Comparison of ENCODE assay signal across 1 cellular context in the genomic region with DNA sequence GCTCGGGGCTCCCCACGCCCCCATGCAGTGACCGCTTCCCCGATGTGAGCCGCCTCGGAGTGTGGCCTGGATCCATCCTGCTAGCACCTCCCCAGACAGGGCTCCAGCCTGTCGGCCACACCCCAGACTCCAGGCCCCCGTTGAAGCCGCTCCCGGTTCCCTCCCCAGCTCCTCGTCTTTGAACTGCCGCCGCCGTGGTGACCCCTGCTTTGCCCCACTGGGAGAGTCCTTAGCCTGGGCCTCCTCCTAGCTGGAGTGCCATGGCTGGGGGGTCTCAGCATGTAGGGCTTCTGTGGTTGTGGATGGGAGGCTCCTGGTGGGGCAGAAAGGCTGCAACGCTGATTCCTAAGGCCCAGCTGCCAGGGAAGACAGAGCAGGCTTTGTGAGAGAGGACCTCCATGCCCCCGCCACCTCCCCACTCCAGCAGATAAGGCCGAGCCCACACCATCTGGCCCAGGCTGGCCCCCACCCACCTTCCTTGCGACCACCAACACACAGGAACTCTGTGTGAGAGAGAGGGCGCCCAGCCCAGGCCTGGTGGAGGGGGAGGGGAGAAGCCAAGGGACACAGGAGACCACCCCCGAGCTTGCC.
TF ChIP-seq lines count a peak whose summit lies in the region.

No MANE protein-coding gene starts in this region.

TF ChIP-seq in HepG2, 621 proteins besides CTCF, POLR2A, EP300 and RAD21:
- TF ChIP-seq STAG1 (CRISPR knock-in tag; IDR thresholded peaks at IDR 0.05) (no peak), ZNF776 (CRISPR knock-in tag; IDR thresholded peaks at IDR 0.05) (0 out of 2 replicates have a peak, but pooled peaks have one; percentile 27), ZNF646 (CRISPR knock-in tag; IDR thresholded peaks at IDR 0.05) (no peak), EEA1 (CRISPR knock-in tag; IDR thresholded peaks at IDR 0.05; ENCODE audit: borderline replicate concordance) (no peak), PATZ1 (CRISPR knock-in tag; IDR thresholded peaks at IDR 0.05) (0 out of 2 replicates have a peak, but pooled peaks have one; percentile 25), ZFP36 (IDR thresholded peaks at IDR 0.05; ENCODE audit: borderline replicate concordance, low read depth, low read length, partially characterized antibody) (no peak), ZBTB33 (CRISPR knock-in tag; IDR thresholded peaks at IDR 0.05) (no peak), TAF15 (IDR thresholded peaks at IDR 0.05; ENCODE audit: low read depth, low read length, poor library complexity, severe bottlenecking) (peak; percentile 33), ZNF879 (CRISPR knock-in tag; IDR thresholded peaks at IDR 0.05) (no peak), SP5 (CRISPR knock-in tag; IDR thresholded peaks at IDR 0.05; ENCODE audit: borderline replicate concordance, low read depth) (no peak), NFYB (CRISPR knock-in tag; IDR thresholded peaks at IDR 0.05) (no peak), ZNF713 (CRISPR knock-in tag; IDR thresholded peaks at IDR 0.05) (0 out of 2 replicates have a peak, but pooled peaks have one; percentile 11), NR2F6 (IDR thresholded peaks at IDR 0.05) (no peak), NR2F6 (CRISPR knock-in tag; IDR thresholded peaks at IDR 0.05) (no peak), NBN (conservative IDR thresholded peaks at IDR 0.05) (no peak), ZNF737 (CRISPR knock-in tag; IDR thresholded peaks at IDR 0.05; ENCODE audit: borderline replicate concordance) (no peak), HNF4A (CRISPR knock-in tag; IDR thresholded peaks at IDR 0.05) (no peak), ZNF567 (CRISPR knock-in tag; IDR thresholded peaks at IDR 0.05; ENCODE audit: borderline replicate concordance) (no peak), SP140L (CRISPR knock-in tag; IDR thresholded peaks at IDR 0.05; ENCODE audit: borderline replicate concordance) (no peak)
- TF ChIP-seq, protein P1, sequence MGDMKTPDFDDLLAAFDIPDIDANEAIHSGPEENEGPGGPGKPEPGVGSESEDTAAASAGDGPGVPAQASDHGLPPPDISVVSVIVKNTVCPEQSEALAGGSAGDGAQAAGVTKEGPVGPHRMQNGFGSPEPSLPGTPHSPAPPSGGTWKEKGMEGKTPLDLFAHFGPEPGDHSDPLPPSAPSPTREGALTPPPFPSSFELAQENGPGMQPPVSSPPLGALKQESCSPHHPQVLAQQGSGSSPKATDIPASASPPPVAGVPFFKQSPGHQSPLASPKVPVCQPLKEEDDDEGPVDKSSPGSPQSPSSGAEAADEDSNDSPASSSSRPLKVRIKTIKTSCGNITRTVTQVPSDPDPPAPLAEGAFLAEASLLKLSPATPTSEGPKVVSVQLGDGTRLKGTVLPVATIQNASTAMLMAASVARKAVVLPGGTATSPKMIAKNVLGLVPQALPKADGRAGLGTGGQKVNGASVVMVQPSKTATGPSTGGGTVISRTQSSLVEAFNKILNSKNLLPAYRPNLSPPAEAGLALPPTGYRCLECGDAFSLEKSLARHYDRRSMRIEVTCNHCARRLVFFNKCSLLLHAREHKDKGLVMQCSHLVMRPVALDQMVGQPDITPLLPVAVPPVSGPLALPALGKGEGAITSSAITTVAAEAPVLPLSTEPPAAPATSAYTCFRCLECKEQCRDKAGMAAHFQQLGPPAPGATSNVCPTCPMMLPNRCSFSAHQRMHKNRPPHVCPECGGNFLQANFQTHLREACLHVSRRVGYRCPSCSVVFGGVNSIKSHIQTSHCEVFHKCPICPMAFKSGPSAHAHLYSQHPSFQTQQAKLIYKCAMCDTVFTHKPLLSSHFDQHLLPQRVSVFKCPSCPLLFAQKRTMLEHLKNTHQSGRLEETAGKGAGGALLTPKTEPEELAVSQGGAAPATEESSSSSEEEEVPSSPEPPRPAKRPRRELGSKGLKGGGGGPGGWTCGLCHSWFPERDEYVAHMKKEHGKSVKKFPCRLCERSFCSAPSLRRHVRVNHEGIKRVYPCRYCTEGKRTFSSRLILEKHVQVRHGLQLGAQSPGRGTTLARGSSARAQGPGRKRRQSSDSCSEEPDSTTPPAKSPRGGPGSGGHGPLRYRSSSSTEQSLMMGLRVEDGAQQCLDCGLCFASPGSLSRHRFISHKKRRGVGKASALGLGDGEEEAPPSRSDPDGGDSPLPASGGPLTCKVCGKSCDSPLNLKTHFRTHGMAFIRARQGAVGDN (CRISPR knock-in tag; IDR thresholded peaks at IDR 0.05): peak; percentile 9; the same call in 1 of the 2 replicates
- TF ChIP-seq, protein P2, sequence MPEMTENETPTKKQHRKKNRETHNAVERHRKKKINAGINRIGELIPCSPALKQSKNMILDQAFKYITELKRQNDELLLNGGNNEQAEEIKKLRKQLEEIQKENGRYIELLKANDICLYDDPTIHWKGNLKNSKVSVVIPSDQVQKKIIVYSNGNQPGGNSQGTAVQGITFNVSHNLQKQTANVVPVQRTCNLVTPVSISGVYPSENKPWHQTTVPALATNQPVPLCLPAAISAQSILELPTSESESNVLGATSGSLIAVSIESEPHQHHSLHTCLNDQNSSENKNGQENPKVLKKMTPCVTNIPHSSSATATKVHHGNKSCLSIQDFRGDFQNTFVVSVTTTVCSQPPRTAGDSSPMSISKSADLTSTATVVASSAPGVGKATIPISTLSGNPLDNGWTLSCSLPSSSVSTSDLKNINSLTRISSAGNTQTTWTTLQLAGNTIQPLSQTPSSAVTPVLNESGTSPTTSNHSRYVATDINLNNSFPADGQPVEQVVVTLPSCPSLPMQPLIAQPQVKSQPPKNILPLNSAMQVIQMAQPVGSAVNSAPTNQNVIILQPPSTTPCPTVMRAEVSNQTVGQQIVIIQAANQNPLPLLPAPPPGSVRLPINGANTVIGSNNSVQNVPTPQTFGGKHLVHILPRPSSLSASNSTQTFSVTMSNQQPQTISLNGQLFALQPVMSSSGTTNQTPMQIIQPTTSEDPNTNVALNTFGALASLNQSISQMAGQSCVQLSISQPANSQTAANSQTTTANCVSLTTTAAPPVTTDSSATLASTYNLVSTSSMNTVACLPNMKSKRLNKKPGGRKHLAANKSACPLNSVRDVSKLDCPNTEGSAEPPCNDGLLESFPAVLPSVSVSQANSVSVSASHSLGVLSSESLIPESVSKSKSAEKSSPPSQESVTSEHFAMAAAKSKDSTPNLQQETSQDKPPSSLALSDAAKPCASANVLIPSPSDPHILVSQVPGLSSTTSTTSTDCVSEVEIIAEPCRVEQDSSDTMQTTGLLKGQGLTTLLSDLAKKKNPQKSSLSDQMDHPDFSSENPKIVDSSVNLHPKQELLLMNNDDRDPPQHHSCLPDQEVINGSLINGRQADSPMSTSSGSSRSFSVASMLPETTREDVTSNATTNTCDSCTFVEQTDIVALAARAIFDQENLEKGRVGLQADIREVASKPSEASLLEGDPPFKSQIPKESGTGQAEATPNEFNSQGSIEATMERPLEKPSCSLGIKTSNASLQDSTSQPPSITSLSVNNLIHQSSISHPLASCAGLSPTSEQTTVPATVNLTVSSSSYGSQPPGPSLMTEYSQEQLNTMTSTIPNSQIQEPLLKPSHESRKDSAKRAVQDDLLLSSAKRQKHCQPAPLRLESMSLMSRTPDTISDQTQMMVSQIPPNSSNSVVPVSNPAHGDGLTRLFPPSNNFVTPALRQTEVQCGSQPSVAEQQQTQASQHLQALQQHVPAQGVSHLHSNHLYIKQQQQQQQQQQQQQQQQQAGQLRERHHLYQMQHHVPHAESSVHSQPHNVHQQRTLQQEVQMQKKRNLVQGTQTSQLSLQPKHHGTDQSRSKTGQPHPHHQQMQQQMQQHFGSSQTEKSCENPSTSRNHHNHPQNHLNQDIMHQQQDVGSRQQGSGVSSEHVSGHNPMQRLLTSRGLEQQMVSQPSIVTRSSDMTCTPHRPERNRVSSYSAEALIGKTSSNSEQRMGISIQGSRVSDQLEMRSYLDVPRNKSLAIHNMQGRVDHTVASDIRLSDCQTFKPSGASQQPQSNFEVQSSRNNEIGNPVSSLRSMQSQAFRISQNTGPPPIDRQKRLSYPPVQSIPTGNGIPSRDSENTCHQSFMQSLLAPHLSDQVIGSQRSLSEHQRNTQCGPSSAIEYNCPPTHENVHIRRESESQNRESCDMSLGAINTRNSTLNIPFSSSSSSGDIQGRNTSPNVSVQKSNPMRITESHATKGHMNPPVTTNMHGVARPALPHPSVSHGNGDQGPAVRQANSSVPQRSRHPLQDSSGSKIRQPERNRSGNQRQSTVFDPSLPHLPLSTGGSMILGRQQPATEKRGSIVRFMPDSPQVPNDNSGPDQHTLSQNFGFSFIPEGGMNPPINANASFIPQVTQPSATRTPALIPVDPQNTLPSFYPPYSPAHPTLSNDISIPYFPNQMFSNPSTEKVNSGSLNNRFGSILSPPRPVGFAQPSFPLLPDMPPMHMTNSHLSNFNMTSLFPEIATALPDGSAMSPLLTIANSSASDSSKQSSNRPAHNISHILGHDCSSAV (CRISPR knock-in tag; IDR thresholded peaks at IDR 0.05; ENCODE audit: borderline replicate concordance): no peak
